18 cellular contexts compared by ENCODE assay signal in the genomic region with DNA sequence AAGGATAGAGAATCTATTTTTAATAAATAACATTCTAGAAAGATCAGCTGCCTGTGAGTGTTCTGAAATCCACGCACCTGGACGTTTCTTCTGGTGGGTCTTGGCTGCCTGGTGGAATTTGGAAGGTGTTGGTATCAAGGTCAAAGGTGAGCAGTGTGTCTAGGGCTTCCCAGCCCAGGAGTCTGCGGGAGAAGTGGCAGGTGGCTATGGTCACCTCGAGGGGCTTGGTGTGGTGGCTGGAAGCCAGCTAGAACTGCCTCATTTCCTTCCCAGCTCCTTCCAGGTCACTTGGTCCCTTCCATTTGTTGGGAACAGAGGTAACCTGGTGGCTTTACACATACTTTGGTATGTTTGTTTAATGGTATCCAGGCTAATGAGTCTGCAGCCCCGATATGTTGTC. TPM values are rescaled to one million over a fixed set of nuclear protein-coding genes. Genes with fewer than 3 reads are reported as not detected.
DNase-seq lines count a peak whose midpoint lies in the region; ATAC-seq, FAIRE-seq and TF ChIP-seq lines count a peak whose summit lies in the region.
"Had no signal": no experiment of that assay in that cellular context is flagged by ENCODE, and none has a peak within 500 bp of the region (broad histone marks: within the 10 kb centered on the region; RNA-seq: fewer than 3 reads in every experiment).

No MANE protein-coding gene starts in this region.

- no peak for DNase-seq in GM12891 (ENCODE audit: insufficient read length, low spot score)
- DNase-seq in glutamatergic neuron, result no peak
- DNase-seq in NK-92 treated with Interleukin-12 subunit alpha and Interleukin-12 subunit beta, amount 100 ng/mL, for 24 hours (lab: John Stamatoyannopoulos, UW), result no peak
- DNase-seq: ACHN, COR-L47, HCEC 1CT, Kasumi-1, MG63, NCI-H1092 treated with DMSO at 0.1 percent for 48 hours, NCI-H1694, SHP77 had no signal

- H3K9me3 Mint-ChIP-seq in IgD-negative memory B cell (no peaks in the 10 kb centered on the region), glutamatergic neuron (ENCODE audit: unreplicated experiment) (peaks cover 8% of the 10 kb centered on the region)
- H3K9me3 Mint-ChIP-seq in stimulated activated memory B cell treated with anti-CD40 and anti-IgM and Interleukin-4, amounts not matched to agents 10 μg/mL and 1 μg/mL and 100 μg/mL, for 72 hours, result no peaks in the 10 kb centered on the region
- H3K9me3 Mint-ChIP-seq: CD14-positive monocyte, GM23338 had no signal

- H3K27me3 Mint-ChIP-seq in IgD-negative memory B cell (no peaks in the 10 kb centered on the region), glutamatergic neuron (ENCODE audit: unreplicated experiment) (peaks cover 2% of the 10 kb centered on the region)
- no peaks in the 10 kb centered on the region for H3K27me3 Mint-ChIP-seq in stimulated activated memory B cell treated with anti-CD40 and anti-IgM and Interleukin-4, amounts not matched to agents 10 μg/mL and 1 μg/mL and 100 μg/mL, for 72 hours

- ATAC-seq in stimulated activated memory B cell treated with anti-CD40 and anti-IgM and Interleukin-4, amounts not matched to agents 10 μg/mL and 1 μg/mL and 100 μg/mL, for 72 hours, result no peak
- no peak for ATAC-seq in HG03354 (IDR thresholded peaks at IDR 0.05; ENCODE audit: poor library complexity, severe bottlenecking, unreplicated experiment)
- no peak for ATAC-seq in GM21367 (IDR thresholded peaks at IDR 0.05; ENCODE audit: unreplicated experiment)
- ATAC-seq: GM23338 had no signal

- H3K4me3 Mint-ChIP-seq in IgD-negative memory B cell (no peak overlapping the region), glutamatergic neuron (ENCODE audit: unreplicated experiment) (no peak overlapping the region)
- no peak overlapping the region for H3K4me3 Mint-ChIP-seq in stimulated activated memory B cell treated with anti-CD40 and anti-IgM and Interleukin-4, amounts not matched to agents 10 μg/mL and 1 μg/mL and 100 μg/mL, for 72 hours
- H3K4me3 Mint-ChIP-seq: CD14-positive monocyte, GM23338 had no signal

- H3K27ac Mint-ChIP-seq in IgD-negative memory B cell, result peak overlapping the region; percentile 29 to 82 (median 43)
- H3K27ac Mint-ChIP-seq in glutamatergic neuron (ENCODE audit: unreplicated experiment), result peak overlapping the region; percentile 48
- peak overlapping the region; percentile 76 for H3K27ac Mint-ChIP-seq in stimulated activated memory B cell treated with anti-CD40 and anti-IgM and Interleukin-4, amounts not matched to agents 10 μg/mL and 1 μg/mL and 100 μg/mL, for 72 hours
- H3K27ac Mint-ChIP-seq: GM23338 had no signal

- H3K36me3 Mint-ChIP-seq in IgD-negative memory B cell, result no peaks in the 10 kb centered on the region
- H3K36me3 Mint-ChIP-seq in glutamatergic neuron (ENCODE audit: unreplicated experiment), result no peaks in the 10 kb centered on the region
- peaks cover 48% of the 10 kb centered on the region for H3K36me3 Mint-ChIP-seq in stimulated activated memory B cell treated with anti-CD40 and anti-IgM and Interleukin-4, amounts not matched to agents 10 μg/mL and 1 μg/mL and 100 μg/mL, for 72 hours

- TF ChIP-seq POLR2A in GM12891 (IDR thresholded peaks at IDR 0.05; ENCODE audit: low read depth, low read length), result no peak

- FAIRE-seq in GM12891 (lab: Jason Lieb, UNC), result peak; percentile 9
- FAIRE-seq: G401.6 had no signal

- peaks cover 13 to 16% (median 14%) of the 10 kb centered on the region in 3 donors for H3K4me1 Mint-ChIP-seq in IgD-negative memory B cell
- peaks cover 20% of the 10 kb centered on the region for H3K4me1 Mint-ChIP-seq in glutamatergic neuron (ENCODE audit: low read depth, unreplicated experiment)
- H3K4me1 Mint-ChIP-seq in stimulated activated memory B cell treated with anti-CD40 and anti-IgM and Interleukin-4, amounts not matched to agents 10 μg/mL and 1 μg/mL and 100 μg/mL, for 72 hours, result peaks cover 19% of the 10 kb centered on the region

- no peak for TF ChIP-seq CTCF in glutamatergic neuron (IDR thresholded peaks at IDR 0.05; ENCODE audit: partially characterized antibody, unreplicated experiment)

TF ChIP-seq in GM12891, 5 proteins besides CTCF, POLR2A, EP300 and RAD21:
- TF ChIP-seq PAX5 (IDR thresholded peaks at IDR 0.05; ENCODE audit: insufficient read depth, low read length, severe bottlenecking), result no peak
- TF ChIP-seq POLR2AphosphoS5 (IDR thresholded peaks at IDR 0.05; ENCODE audit: low read depth, low read length), result no peak
- TF ChIP-seq POU2F2 (IDR thresholded peaks at IDR 0.05; ENCODE audit: low read depth, low read length), result no peak
- TF ChIP-seq SPI1 (IDR thresholded peaks at IDR 0.05; ENCODE audit: low read depth, low read length), result no peak
- TF ChIP-seq TAF1 (IDR thresholded peaks at IDR 0.05; ENCODE audit: low read depth, low read length), result no peak
TF ChIP-seq in GM12891: peak in this region for 0.

RNA-seq across cellular contexts. Expression of gene NAT10, which starts 41.4 kb away (rescaled TPM):
- 54.5 TPM for polyA plus RNA-seq in GM12891 (2012; ENCODE audit: low read depth, missing spikeins)
- 35.7 TPM for polyA plus RNA-seq in IgD-negative memory B cell
- 35.3 TPM for total RNA-seq in glutamatergic neuron (ENCODE audit: unreplicated experiment)
